ENCODE assay signal across 1 cellular context in the genomic region with DNA sequence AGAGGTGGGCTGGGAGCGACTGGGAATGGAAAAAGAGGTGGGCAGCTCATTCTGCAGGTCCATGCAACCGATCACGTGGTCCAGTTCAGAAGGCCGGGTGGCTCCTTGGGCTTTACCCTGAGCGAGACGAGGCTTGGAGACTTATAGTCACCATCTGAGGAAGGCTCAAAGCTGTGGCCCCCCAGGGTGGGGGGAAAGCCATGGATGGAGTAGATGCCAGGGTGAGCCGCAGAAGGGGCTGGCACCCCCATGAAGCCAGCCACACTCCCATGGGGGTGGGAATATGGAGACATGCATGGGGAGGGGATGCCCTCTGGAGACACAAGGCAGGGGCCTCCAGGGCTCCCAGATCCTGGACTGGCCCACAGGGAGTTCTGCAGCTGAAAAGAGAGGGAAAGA.
TF ChIP-seq lines count a peak whose summit lies in the region.

No MANE protein-coding gene starts in this region.

TF ChIP-seq in HepG2, 621 proteins besides CTCF, POLR2A, EP300 and RAD21:
- TF ChIP-seq MLX (CRISPR knock-in tag; IDR thresholded peaks at IDR 0.05) (no peak), PRMT3 (CRISPR knock-in tag; IDR thresholded peaks at IDR 0.05; ENCODE audit: borderline replicate concordance, low read depth) (no peak), NCOA5 (CRISPR knock-in tag; IDR thresholded peaks at IDR 0.05) (no peak), ZNF788 (CRISPR knock-in tag; IDR thresholded peaks at IDR 0.05; ENCODE audit: borderline replicate concordance) (no peak), NR1H2 (CRISPR knock-in tag; IDR thresholded peaks at IDR 0.05; ENCODE audit: borderline replicate concordance, low read depth) (no peak), UBTF (CRISPR knock-in tag; IDR thresholded peaks at IDR 0.05) (0 out of 2 replicates have a peak, but pooled peaks have one; percentile 24), MATR3 (CRISPR knock-in tag; IDR thresholded peaks at IDR 0.05) (no peak), ZNF839 (CRISPR knock-in tag; IDR thresholded peaks at IDR 0.05; ENCODE audit: borderline replicate concordance) (no peak)
